In genomic region chr7:87129836-87130235, GRCh38 we compare ENCODE assay signal across 14 cellular contexts. TPM values are rescaled to one million over a fixed set of nuclear protein-coding genes. Genes with fewer than 3 reads are reported as not detected.
DNase-seq lines count a peak whose midpoint lies in the region; ATAC-seq and TF ChIP-seq lines count a peak whose summit lies in the region.
"Had no signal": no experiment of that assay in that cellular context is flagged by ENCODE, and none has a peak within 500 bp of the region (broad histone marks: within the 10 kb centered on the region; RNA-seq: fewer than 3 reads in every experiment).

No MANE protein-coding gene starts in this region.

- peaks cover 9% of the 10 kb centered on the region for H3K4me1 ChIP-seq in mesendoderm (ENCODE audit: control insufficient read depth, low read depth, low read length)
- H3K4me1 ChIP-seq: thyroid gland had no signal

- H3K4me3 Mint-ChIP-seq in activated CD4-positive, alpha-beta T cell treated with anti-CD3 and anti-CD28 coated beads, Interleukin-2, amount 10 ng/mL, durations not matched to agents 24 days and 14 days = no peak overlapping the region
- H3K4me3 Mint-ChIP-seq: activated CD4-positive, alpha-beta memory T cell treated with anti-CD3 and anti-CD28 coated beads, Interleukin-2, amount 10 ng/mL, durations not matched to agents 7 days and 5 days; CD8-positive, alpha-beta memory T cell had no signal

- no peak overlapping the region for H3K4ac ChIP-seq in mesendoderm (ENCODE audit: low read depth, low read length)

- H2BK5ac ChIP-seq in mesendoderm (ENCODE audit: low read length) = peak overlapping the region; percentile 69

- no peak for TF ChIP-seq CTCF in WERI-Rb-1 (IDR thresholded peaks at IDR 0.05; ENCODE audit: low read depth, low read length)

- intact Hi-C loops in activated CD4-positive, alpha-beta T cell treated with anti-CD3 and anti-CD28 coated beads, Interleukin-2, amount 10 ng/mL, durations not matched to agents 24 days and 14 days (cut with micrococcal nuclease) = no loop called here

- WGBS in mesendoderm (ENCODE audit: extremely low coverage, insufficient coverage, low lambda C conversion rate) = no CpG with 5 or more reads among the region's 3 CpGs

- H3K4me2 ChIP-seq in mesendoderm (ENCODE audit: low read length) = no peak overlapping the region

- H3K36me3 Mint-ChIP-seq in activated CD4-positive, alpha-beta T cell treated with anti-CD3 and anti-CD28 coated beads, Interleukin-2, amount 10 ng/mL, durations not matched to agents 24 days and 14 days (ENCODE audit: low read depth) = no peaks in the 10 kb centered on the region
- H3K36me3 Mint-ChIP-seq: brain; CD8-positive, alpha-beta memory T cell had no signal

- ATAC-seq in GM18861 (IDR thresholded peaks at IDR 0.05; ENCODE audit: unreplicated experiment) = peak; percentile 96
- peak; percentile 96 for ATAC-seq in GM21619 (IDR thresholded peaks at IDR 0.05; ENCODE audit: unreplicated experiment)
- peak; percentile 90 for ATAC-seq in HG03175 (IDR thresholded peaks at IDR 0.05; ENCODE audit: unreplicated experiment)
- no peak for ATAC-seq in esophagus mucosa
- ATAC-seq: Right ventricle myocardium inferior had no signal

- H3K79me2 ChIP-seq in mesendoderm (ENCODE audit: control insufficient read depth, insufficient read depth, low read length) = no peaks in the 10 kb centered on the region

- no peak overlapping the region for H4K5ac ChIP-seq in mesendoderm (ENCODE audit: low read length)

- H4K8ac ChIP-seq in mesendoderm (ENCODE audit: low read depth, low read length) = no peak overlapping the region

- peak overlapping the region; percentile 22 for H3K27ac ChIP-seq in mesendoderm (ENCODE audit: low read depth, low read length)
- no peak overlapping the region for H3K27ac ChIP-seq in WERI-Rb-1
- H3K27ac ChIP-seq: thyroid gland had no signal

- H3K79me1 ChIP-seq in mesendoderm (ENCODE audit: low read length) = no peaks in the 10 kb centered on the region

- no peaks in the 10 kb centered on the region for H3K36me3 ChIP-seq in mesendoderm (ENCODE audit: control insufficient read depth, insufficient read depth, low read length)
- H3K36me3 ChIP-seq in WERI-Rb-1 = no peaks in the 10 kb centered on the region
- H3K36me3 ChIP-seq: thyroid gland had no signal

- H2AK5ac ChIP-seq in mesendoderm (ENCODE audit: low read length) = peak overlapping the region; percentile 6

- no peaks in the 10 kb centered on the region for H3K4me1 Mint-ChIP-seq in activated CD4-positive, alpha-beta T cell treated with anti-CD3 and anti-CD28 coated beads, Interleukin-2, amount 10 ng/mL, durations not matched to agents 24 days and 14 days
- H3K4me1 Mint-ChIP-seq: activated CD4-positive, alpha-beta memory T cell treated with anti-CD3 and anti-CD28 coated beads, Interleukin-2, amount 10 ng/mL, durations not matched to agents 7 days and 5 days; CD8-positive, alpha-beta memory T cell had no signal

- H3K4me3 ChIP-seq in mesendoderm (ENCODE audit: low read length) = no peak overlapping the region
- H3K4me3 ChIP-seq in WERI-Rb-1 (ENCODE audit: low read depth, low read length) = no peak overlapping the region
- H3K4me3 ChIP-seq: thyroid gland had no signal

- H3K27me3 Mint-ChIP-seq in activated CD4-positive, alpha-beta T cell treated with anti-CD3 and anti-CD28 coated beads, Interleukin-2, amount 10 ng/mL, durations not matched to agents 24 days and 14 days = peaks cover 19% of the 10 kb centered on the region
- H3K27me3 Mint-ChIP-seq: brain had no signal

- no peaks in the 10 kb centered on the region for H3K9me3 ChIP-seq in WERI-Rb-1 (ENCODE audit: severe bottlenecking)
- H3K9me3 ChIP-seq: thyroid gland had no signal

- H3K27ac Mint-ChIP-seq in activated CD4-positive, alpha-beta T cell treated with anti-CD3 and anti-CD28 coated beads, Interleukin-2, amount 10 ng/mL, durations not matched to agents 24 days and 14 days = no peak overlapping the region
- H3K27ac Mint-ChIP-seq: activated CD4-positive, alpha-beta memory T cell treated with anti-CD3 and anti-CD28 coated beads, Interleukin-2, amount 10 ng/mL, durations not matched to agents 7 days and 5 days had no signal

- H3K27me3 ChIP-seq in mesendoderm (ENCODE audit: insufficient read depth, low read length, poor library complexity) (no peaks in the 10 kb centered on the region), WERI-Rb-1 (ENCODE audit: insufficient read depth, low read depth, severe bottlenecking) (no peaks in the 10 kb centered on the region)
- H3K27me3 ChIP-seq: thyroid gland had no signal

- peak overlapping the region; percentile 58 for H3K56ac ChIP-seq in mesendoderm (ENCODE audit: low read length)

- no peak overlapping the region for H2BK120ac ChIP-seq in mesendoderm (ENCODE audit: low read depth, low read length)

- H3K18ac ChIP-seq in mesendoderm (ENCODE audit: low read length) = peak overlapping the region; percentile 6

- no peak overlapping the region for H2BK15ac ChIP-seq in mesendoderm (replicated peaks; ENCODE audit: low read depth)

- peaks cover 3% of the 10 kb centered on the region for H3K9me3 Mint-ChIP-seq in activated CD4-positive, alpha-beta T cell treated with anti-CD3 and anti-CD28 coated beads, Interleukin-2, amount 10 ng/mL, durations not matched to agents 24 days and 14 days
- H3K9me3 Mint-ChIP-seq: activated CD4-positive, alpha-beta memory T cell treated with anti-CD3 and anti-CD28 coated beads, Interleukin-2, amount 10 ng/mL, durations not matched to agents 7 days and 5 days; brain; CD8-positive, alpha-beta memory T cell had no signal

- peak overlapping the region; percentile 18 for H3K9ac ChIP-seq in mesendoderm (ENCODE audit: low read length)

- H3K23ac ChIP-seq in mesendoderm (ENCODE audit: low read length) = no peak overlapping the region

- peak; percentile 27 for DNase-seq in mesendoderm
- no peak for DNase-seq in WERI-Rb-1
- no peak for DNase-seq in activated CD4-positive, alpha-beta T cell treated with anti-CD3 and anti-CD28 coated beads, Interleukin-2, amount 10 ng/mL, durations not matched to agents 24 days and 14 days
- DNase-seq in NCI-H446 treated with DMSO at 0.1 percent for 48 hours (lab: John Stamatoyannopoulos, UW) = no peak
- DNase-seq: activated CD4-positive, alpha-beta memory T cell treated with anti-CD3 and anti-CD28 coated beads, Interleukin-2, amount 10 ng/mL, durations not matched to agents 7 days and 5 days; CD8-positive, alpha-beta memory T cell; MV-4-11; thyroid gland had no signal

RNA-seq across cellular contexts. Expression of gene DMTF1, which starts 22.4 kb away (rescaled TPM):
- polyA plus RNA-seq in mesendoderm (2013, experiment 1 of 2) = 102 TPM
- polyA plus RNA-seq in mesendoderm (2013, experiment 2 of 2) = 102 TPM
- 95.7 and 102 TPM in 2 replicates for total RNA-seq in activated CD4-positive, alpha-beta T cell treated with anti-CD3 and anti-CD28 coated beads, Interleukin-2, amount 10 ng/mL, durations not matched to agents 24 days and 14 days
- total RNA-seq in esophagus mucosa = 26.3 TPM
